ENCODE assay signal across 2 cellular contexts in genomic region chr3:194588236-194588635, GRCh38.
TF ChIP-seq lines count a peak whose summit lies in the region.

No MANE protein-coding gene starts in this region.

TF ChIP-seq in IMR-90, 13 proteins besides CTCF, POLR2A, EP300 and RAD21:
- TF ChIP-seq RFX5 (IDR thresholded peaks at IDR 0.05; ENCODE audit: low read depth, low read length) (no peak), ELK1 (IDR thresholded peaks at IDR 0.05; ENCODE audit: borderline replicate concordance, low read depth, low read length) (no peak), CEBPB (IDR thresholded peaks at IDR 0.05; ENCODE audit: low read depth, low read length) (no peak)

TF ChIP-seq in K562, 482 proteins besides CTCF, POLR2A, EP300 and RAD21:
- TF ChIP-seq ZNF589 (CRISPR knock-in tag; IDR thresholded peaks at IDR 0.05; ENCODE audit: low read depth), result no peak
- TF ChIP-seq ZBTB33 (CRISPR knock-in tag; IDR thresholded peaks at IDR 0.05), result peak; percentile 78
TF ChIP-seq in K562: peak in this region for 1.
